ENCODE assay signal across 22 cellular contexts in the genomic region with DNA sequence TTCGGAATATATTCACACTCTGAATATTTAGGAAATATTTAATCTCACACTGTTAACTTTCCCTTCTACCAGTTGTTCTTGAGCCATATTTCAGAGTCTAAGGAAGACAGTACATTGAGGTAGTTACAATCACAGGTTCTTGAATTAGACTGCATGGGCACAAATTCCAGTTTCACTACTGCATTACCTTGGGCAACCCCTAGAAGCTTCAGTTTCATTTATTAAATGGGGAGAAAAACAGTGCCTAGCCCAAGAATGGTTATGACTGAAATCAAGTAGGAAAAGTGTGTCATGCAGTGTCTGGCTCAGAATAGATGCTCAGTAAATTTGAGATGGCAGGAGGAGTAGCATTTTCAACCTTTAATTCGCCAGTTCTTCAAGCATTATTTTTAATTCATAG.
DNase-seq lines count a peak whose midpoint lies in the region; ATAC-seq and TF ChIP-seq lines count a peak whose summit lies in the region.
"Had no signal": no experiment of that assay in that cellular context is flagged by ENCODE, and none has a peak within 500 bp of the region (broad histone marks: within the 10 kb centered on the region; RNA-seq: fewer than 3 reads in every experiment).

No MANE protein-coding gene starts in this region.

- H3K4me1 ChIP-seq in CD4-positive, alpha-beta memory T cell (ENCODE audit: insufficient read depth, low read length): no peaks in the 10 kb centered on the region
- H3K4me1 ChIP-seq: ascending aorta, gastroesophageal sphincter, SJSA1, spleen, stomach had no signal

- ATAC-seq in activated T-cell treated with anti-CD3 and anti-CD28 coated beads, Interleukin-2, amount 50 U/mL, for 4 hours: peak; percentile 38 to 65
- ATAC-seq in GM21576 (IDR thresholded peaks at IDR 0.05; ENCODE audit: unreplicated experiment) (peak; percentile 43), HG03342 (IDR thresholded peaks at IDR 0.05; ENCODE audit: unreplicated experiment) (peak; percentile 47)
- ATAC-seq in stimulated activated naive CD8-positive, alpha-beta T cell treated with anti-CD3 and anti-CD28 coated beads, Interleukin-15, Interleukin-2, amounts not matched to agents 100 U/mL and 50 U/mL, for 24 hours: peak; percentile 68
- ATAC-seq: gastroesophageal sphincter; naive thymus-derived CD8-positive, alpha-beta T cell had no signal

- intact Hi-C loops in CD4-positive, alpha-beta memory T cell (cut with micrococcal nuclease): loop anchor here (5.0 kb wide), 1 partner anchor 527 kb away; no protein-coding TSS in a partner anchor

- no peaks in the 10 kb centered on the region for H3K9me3 ChIP-seq in CD4-positive, alpha-beta memory T cell (ENCODE audit: control insufficient read depth in 1 of 2, low read length in 2 of 2)
- H3K9me3 ChIP-seq: gastroesophageal sphincter, MG63, SJSA1, stomach had no signal

- peaks cover 4% of the 10 kb centered on the region for H3K4me1 Mint-ChIP-seq in activated T-cell treated with anti-CD3 and anti-CD28 coated beads, Interleukin-2, amount 50 U/mL, for 4 hours (ENCODE audit: low read depth)
- peaks cover 7% of the 10 kb centered on the region for H3K4me1 Mint-ChIP-seq in chondrocyte (ENCODE audit: low read depth)
- H3K4me1 Mint-ChIP-seq in CD4-positive, alpha-beta memory T cell: no peaks in the 10 kb centered on the region
- H3K4me1 Mint-ChIP-seq: naive thymus-derived CD8-positive, alpha-beta T cell had no signal

- no peak overlapping the region for H3K27ac Mint-ChIP-seq in chondrocyte (ENCODE audit: unreplicated experiment)
- no peak overlapping the region for H3K27ac Mint-ChIP-seq in CD4-positive, alpha-beta memory T cell
- H3K27ac Mint-ChIP-seq: HFFc6, progenitor cell of endocrine pancreas had no signal

- H3K27me3 Mint-ChIP-seq in activated T-cell treated with anti-CD3 and anti-CD28 coated beads, Interleukin-2, amount 50 U/mL, for 4 hours (ENCODE audit: low read depth): no peaks in the 10 kb centered on the region
- H3K27me3 Mint-ChIP-seq in chondrocyte (ENCODE audit: low read depth): no peaks in the 10 kb centered on the region
- no peaks in the 10 kb centered on the region for H3K27me3 Mint-ChIP-seq in CD4-positive, alpha-beta memory T cell
- H3K27me3 Mint-ChIP-seq: naive thymus-derived CD8-positive, alpha-beta T cell; progenitor cell of endocrine pancreas had no signal

- peaks cover 1% of the 10 kb centered on the region for H3K36me3 ChIP-seq in CD4-positive, alpha-beta memory T cell (ENCODE audit: insufficient read depth, low read length)
- H3K36me3 ChIP-seq: MG63 had no signal

- CTCF ChIA-PET in CD4-positive, alpha-beta memory T cell (lab: Charles Lee; ENCODE audit: partially characterized antibody): interaction anchor here (1.5 to 1.6 kb wide), 2 partner anchors 11 to 12 kb away, joined by 4 to 5 read pairs; no protein-coding TSS in a partner anchor

- no peak overlapping the region for H3K4me3 ChIP-seq in CD4-positive, alpha-beta memory T cell (ENCODE audit: low read length in 2 of 2)
- H3K4me3 ChIP-seq: ascending aorta, gastroesophageal sphincter, lung, MG63, SJSA1, spleen, stomach had no signal

- no peak overlapping the region for H3K27ac ChIP-seq in CD4-positive, alpha-beta memory T cell (ENCODE audit: low read depth, low read length)
- H3K27ac ChIP-seq: ascending aorta, gastroesophageal sphincter, SJSA1, spleen, stomach had no signal

- H3K27me3 ChIP-seq in CD4-positive, alpha-beta memory T cell (ENCODE audit: insufficient read depth, low read length): no peaks in the 10 kb centered on the region
- H3K27me3 ChIP-seq: ascending aorta, gastroesophageal sphincter, MG63, SJSA1, spleen, stomach had no signal

- POLR2A ChIA-PET in CD4-positive, alpha-beta memory T cell (lab: Charles Lee; ENCODE audit: partially characterized antibody): no interaction called here

- peaks cover 21% of the 10 kb centered on the region for H3K36me3 Mint-ChIP-seq in activated T-cell treated with anti-CD3 and anti-CD28 coated beads, Interleukin-2, amount 50 U/mL, for 4 hours (ENCODE audit: insufficient read depth)
- H3K36me3 Mint-ChIP-seq in chondrocyte (ENCODE audit: low read depth): peaks cover 11% of the 10 kb centered on the region
- H3K36me3 Mint-ChIP-seq in CD4-positive, alpha-beta memory T cell: peaks cover 41 to 50% of the 10 kb centered on the region in 2 donors

- DNase-seq in activated T-cell treated with anti-CD3 and anti-CD28 coated beads, Interleukin-2, amount 50 U/mL, for 4 hours: no peak
- DNase-seq in activated T-cell treated with anti-CD3 and anti-CD28 coated beads for 4 hours (no peak), GDM1 (lab: John Stamatoyannopoulos, UW) (no peak), chondrocyte (ENCODE audit: low spot score) (no peak)
- no peak for DNase-seq in stimulated activated naive CD8-positive, alpha-beta T cell treated with anti-CD3 and anti-CD28 coated beads, Interleukin-15, Interleukin-2, amounts not matched to agents 100 U/mL and 50 U/mL, for 24 hours
- DNase-seq in CD4-positive, alpha-beta memory T cell: no peak
- DNase-seq: activated CD4-positive, alpha-beta T cell treated with anti-CD3 and anti-CD28 coated beads, Interleukin-2, amount 50 U/mL, for 1 hour; activated effector memory CD4-positive, alpha-beta T cell treated with anti-CD3 and anti-CD28 coated beads, Interleukin-2, amount 50 U/mL, for 16 hours; HFFc6; MG63; naive thymus-derived CD8-positive, alpha-beta T cell; NCI-H2029 treated with DMSO at 0.1 percent for 48 hours; NCI-H524; spleen; stomach had no signal

- H3K4me3 Mint-ChIP-seq in activated T-cell treated with anti-CD3 and anti-CD28 coated beads, Interleukin-2, amount 50 U/mL, for 4 hours: no peak overlapping the region
- H3K4me3 Mint-ChIP-seq in chondrocyte (ENCODE audit: unreplicated experiment): no peak overlapping the region
- H3K4me3 Mint-ChIP-seq in CD4-positive, alpha-beta memory T cell: no peak overlapping the region
- H3K4me3 Mint-ChIP-seq: HFFc6; naive thymus-derived CD8-positive, alpha-beta T cell had no signal

- no peak for TF ChIP-seq CTCF in chondrocyte (IDR thresholded peaks at IDR 0.05)

- H3K9me3 Mint-ChIP-seq in activated T-cell treated with anti-CD3 and anti-CD28 coated beads, Interleukin-2, amount 50 U/mL, for 4 hours: peaks cover 8% of the 10 kb centered on the region
- peaks cover 3% of the 10 kb centered on the region for H3K9me3 Mint-ChIP-seq in chondrocyte (ENCODE audit: low read depth)
- H3K9me3 Mint-ChIP-seq in CD4-positive, alpha-beta memory T cell: peaks cover 0 to 4% (median 0%) of the 10 kb centered on the region in 8 donors
- H3K9me3 Mint-ChIP-seq: HFFc6 had no signal
